Comparison of ENCODE assay signal across 8 cellular contexts in the genomic region with DNA sequence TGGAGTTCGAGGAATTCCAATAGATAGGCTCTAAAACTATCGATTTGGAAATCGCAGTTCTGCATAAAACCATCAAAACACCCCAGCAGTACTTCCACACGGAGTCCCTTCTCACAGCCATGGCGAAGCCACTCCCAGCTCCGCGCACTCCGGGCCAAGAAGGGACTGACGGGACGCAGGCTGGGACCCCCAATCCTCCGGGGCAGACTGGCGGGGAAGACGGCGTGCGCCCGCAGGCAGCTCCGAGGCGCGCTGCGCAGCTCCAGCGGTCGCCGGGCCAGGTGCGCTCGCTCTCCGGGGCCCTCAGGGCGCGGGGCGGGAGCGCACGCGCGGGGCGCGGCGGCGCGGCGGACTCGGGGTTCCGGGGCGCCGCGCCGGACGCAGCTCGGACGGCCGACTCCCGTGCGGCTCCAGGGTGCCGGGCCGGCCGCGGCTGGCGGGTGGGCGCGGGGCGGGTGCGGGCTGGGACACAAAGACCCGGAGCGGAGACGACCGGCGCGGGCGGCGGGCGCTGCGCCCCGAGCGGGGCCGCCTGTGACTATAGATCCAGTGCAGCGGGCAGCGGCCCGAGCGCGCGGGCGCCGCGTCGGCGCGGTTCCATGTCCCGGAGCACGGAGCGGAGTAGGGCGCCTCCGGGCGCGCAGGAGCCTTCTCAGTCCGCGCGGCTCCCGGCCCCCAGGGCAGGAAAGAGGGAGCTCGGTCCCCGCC. TPM values are rescaled to one million over a fixed set of nuclear protein-coding genes. Genes with fewer than 3 reads are reported as not detected.
DNase-seq lines count a peak whose midpoint lies in the region; ATAC-seq, FAIRE-seq and TF ChIP-seq lines count a peak whose summit lies in the region.

No MANE protein-coding gene starts in this region.

- peak; percentile 14 for DNase-seq in stimulated activated CD4-positive, alpha-beta T cell treated with anti-CD3 and anti-CD28 coated beads, Interleukin-15, amount 100 ng/mL, for 24 hours
- DNase-seq in stimulated activated CD4-positive, alpha-beta T cell treated with anti-CD3 and anti-CD28 coated beads, Interleukin-1b, Interleukin-23, amount 100 ng/mL, for 48 hours, result no peak
- DNase-seq in RPMI8226 (peak; percentile 23), bronchial epithelial cell (ENCODE audit: low read depth) (no peak), kidney glomerular epithelial cell (lab: John Stamatoyannopoulos, UW) (peak; percentile 11), OCI-M2 (lab: John Stamatoyannopoulos, UW; ENCODE audit: unreplicated experiment) (no peak)

- no peaks in the 10 kb centered on the region for H3K9me3 Mint-ChIP-seq in stimulated activated naive CD8-positive, alpha-beta T cell treated with anti-CD3 and anti-CD28 coated beads, Interleukin-15, Interleukin-2, amounts not matched to agents 100 ng/mL and 50 ng/mL, for 24 hours

- no peaks in the 10 kb centered on the region for H3K36me3 ChIP-seq in bronchial epithelial cell (ENCODE audit: control insufficient read depth, insufficient read depth, low read length)

- H3K27me3 ChIP-seq in bronchial epithelial cell (ENCODE audit: control insufficient read depth, insufficient read depth, low read length), result no peaks in the 10 kb centered on the region

- H3K4me1 Mint-ChIP-seq in stimulated activated naive CD8-positive, alpha-beta T cell treated with anti-CD3 and anti-CD28 coated beads, Interleukin-15, Interleukin-2, amounts not matched to agents 100 ng/mL and 50 ng/mL, for 24 hours (ENCODE audit: low read depth), result peaks cover 22% of the 10 kb centered on the region

- peak overlapping the region; percentile 77 for H3K4me3 Mint-ChIP-seq in stimulated activated naive CD8-positive, alpha-beta T cell treated with anti-CD3 and anti-CD28 coated beads, Interleukin-15, Interleukin-2, amounts not matched to agents 100 ng/mL and 50 ng/mL, for 24 hours

- no peak overlapping the region for H3K27ac Mint-ChIP-seq in stimulated activated naive CD8-positive, alpha-beta T cell treated with anti-CD3 and anti-CD28 coated beads, Interleukin-15, Interleukin-2, amounts not matched to agents 100 ng/mL and 50 ng/mL, for 24 hours

- H3K27me3 Mint-ChIP-seq in stimulated activated naive CD8-positive, alpha-beta T cell treated with anti-CD3 and anti-CD28 coated beads, Interleukin-15, Interleukin-2, amounts not matched to agents 100 ng/mL and 50 ng/mL, for 24 hours, result peaks cover 35% of the 10 kb centered on the region

- no peak for TF ChIP-seq CTCF in bronchial epithelial cell (IDR thresholded peaks at IDR 0.05; ENCODE audit: insufficient read depth, low read length, severe bottlenecking)

- peak overlapping the region; percentile 86 for H3K4me3 ChIP-seq in bronchial epithelial cell (ENCODE audit: low read depth, low read length)

- H3K36me3 Mint-ChIP-seq in stimulated activated naive CD8-positive, alpha-beta T cell treated with anti-CD3 and anti-CD28 coated beads, Interleukin-15, Interleukin-2, amounts not matched to agents 100 ng/mL and 50 ng/mL, for 24 hours (ENCODE audit: low read depth), result no peaks in the 10 kb centered on the region

- no peak for FAIRE-seq in bronchial epithelial cell (lab: Jason Lieb, UNC)

- ATAC-seq in HG02870 (IDR thresholded peaks at IDR 0.05; ENCODE audit: unreplicated experiment), result peak; percentile 27

RNA-seq across cellular contexts. Expression of a gene that starts 0.5 kb away (rescaled TPM):
- total RNA-seq in bronchial epithelial cell, result 11.3 and 23.2 TPM in 2 replicates

RNA-seq across cellular contexts. Expression of a gene that starts 32.9 kb away (rescaled TPM):
- total RNA-seq in bronchial epithelial cell, result 31.9 and 48.4 TPM in 2 replicates

Comparison
In these comparisons a context has a peak if more than half of its experiments do, and no peak if none do; other contexts are left out.
1. DNase-seq: peak in stimulated activated CD4-positive, alpha-beta T cell treated with anti-CD3 and anti-CD28 coated beads, Interleukin-15, amount 100 ng/mL, for 24 hours (single experiment), RPMI8226 (single experiment) and kidney glomerular epithelial cell (single experiment); none in stimulated activated CD4-positive, alpha-beta T cell treated with anti-CD3 and anti-CD28 coated beads, Interleukin-1b, Interleukin-23, amount 100 ng/mL, for 48 hours (single experiment), bronchial epithelial cell (single experiment) and OCI-M2 (single experiment).